ENCODE assay signal across 1 cellular context in genomic region chr1:162497723-162498441, GRCh38.
TF ChIP-seq lines count a peak whose summit lies in the region.

Gene UHMK1, plus strand, starts transcription at chr1:162497818. Its CDS starts 183 bp downstream, at chr1:162498001.

TF ChIP-seq in K562, 482 proteins besides CTCF, POLR2A, EP300 and RAD21 (continued from another document and continues in another):
- TF ChIP-seq RREB1 (CRISPR knock-in tag; IDR thresholded peaks at IDR 0.05) (peak; percentile 53; the same call in 1 of the 2 replicates), RNF2 (IDR thresholded peaks at IDR 0.05) (0 out of 2 replicates have a peak, but pooled peaks have one; percentile 33), HIVEP1 (CRISPR knock-in tag; IDR thresholded peaks at IDR 0.05) (no peak), GABPA (tag; conservative IDR thresholded peaks at IDR 0.05; ENCODE audit: low read depth) (peak; percentile 97), ETS1 (conservative IDR thresholded peaks at IDR 0.05; ENCODE audit: control insufficient read depth, low read depth, low read length) (peak; percentile 91), PML (IDR thresholded peaks at IDR 0.05; ENCODE audit: low read length) (peak; percentile 63; the same call in 1 of the 2 replicates), PHF20 (IDR thresholded peaks at IDR 0.05; ENCODE audit: partially characterized antibody) (peak; percentile 88), TEAD1 (CRISPR knock-in tag; IDR thresholded peaks at IDR 0.05) (peak in 1 of 2 experiments; percentile 60; a peak in 3 of 4 replicates), POLR2B (IDR thresholded peaks at IDR 0.05; ENCODE audit: low read depth, partially characterized antibody) (peak; percentile 90), SMAD1 (IDR thresholded peaks at IDR 0.05; ENCODE audit: low read depth, low read length, partially characterized antibody) (peak; percentile 63), NONO (IDR thresholded peaks at IDR 0.05; ENCODE audit: low read depth in 2 of 2, low read length in 1 of 2) (peak in 1 of 2 experiments; percentile 87; a peak in 2 of 4 replicates), ERF (CRISPR knock-in tag; IDR thresholded peaks at IDR 0.05) (0 out of 2 replicates have a peak, but pooled peaks have one; percentile 67), SETDB1 (IDR thresholded peaks at IDR 0.05; ENCODE audit: low read length) (peak; percentile 73), SPI1 (IDR thresholded peaks at IDR 0.05; ENCODE audit: borderline replicate concordance, low read depth, low read length) (0 out of 2 replicates have a peak, but pooled peaks have one; percentile 20), XRCC5 (IDR thresholded peaks at IDR 0.05; ENCODE audit: low read depth, low read length) (no peak; the same call in 1 of the 2 replicates), CTBP1 (IDR thresholded peaks at IDR 0.05; ENCODE audit: borderline replicate concordance) (peak; percentile 32; the same call in 1 of the 2 replicates), TBP (optimal IDR thresholded peaks at IDR 0.05; ENCODE audit: low read depth, low read length) (peak; percentile 90), ZNF274 (IDR thresholded peaks at IDR 0.05; ENCODE audit: borderline replicate concordance, low read depth, low read length) (peak; percentile 53; the same call in 1 of the 2 replicates), JUND (IDR thresholded peaks at IDR 0.05; ENCODE audit: borderline replicate concordance, low read depth, low read length) (peak; percentile 44; the same call in 1 of the 2 replicates), JUND (tag; IDR thresholded peaks at IDR 0.05; ENCODE audit: borderline replicate concordance, low read depth, low read length) (no peak), KDM2B (CRISPR knock-in tag; IDR thresholded peaks at IDR 0.05) (0 out of 2 replicates have a peak, but pooled peaks have one; percentile 42), ZNF143 (CRISPR knock-in tag; IDR thresholded peaks at IDR 0.05) (peak; percentile 57; the same call in 1 of the 2 replicates)
- TF ChIP-seq, protein P1, sequence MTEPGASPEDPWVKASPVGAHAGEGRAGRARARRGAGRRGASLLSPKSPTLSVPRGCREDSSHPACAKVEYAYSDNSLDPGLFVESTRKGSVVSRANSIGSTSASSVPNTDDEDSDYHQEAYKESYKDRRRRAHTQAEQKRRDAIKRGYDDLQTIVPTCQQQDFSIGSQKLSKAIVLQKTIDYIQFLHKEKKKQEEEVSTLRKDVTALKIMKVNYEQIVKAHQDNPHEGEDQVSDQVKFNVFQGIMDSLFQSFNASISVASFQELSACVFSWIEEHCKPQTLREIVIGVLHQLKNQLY (CRISPR knock-in tag; conservative IDR thresholded peaks at IDR 0.05) = no peak
- TF ChIP-seq, protein P2, sequence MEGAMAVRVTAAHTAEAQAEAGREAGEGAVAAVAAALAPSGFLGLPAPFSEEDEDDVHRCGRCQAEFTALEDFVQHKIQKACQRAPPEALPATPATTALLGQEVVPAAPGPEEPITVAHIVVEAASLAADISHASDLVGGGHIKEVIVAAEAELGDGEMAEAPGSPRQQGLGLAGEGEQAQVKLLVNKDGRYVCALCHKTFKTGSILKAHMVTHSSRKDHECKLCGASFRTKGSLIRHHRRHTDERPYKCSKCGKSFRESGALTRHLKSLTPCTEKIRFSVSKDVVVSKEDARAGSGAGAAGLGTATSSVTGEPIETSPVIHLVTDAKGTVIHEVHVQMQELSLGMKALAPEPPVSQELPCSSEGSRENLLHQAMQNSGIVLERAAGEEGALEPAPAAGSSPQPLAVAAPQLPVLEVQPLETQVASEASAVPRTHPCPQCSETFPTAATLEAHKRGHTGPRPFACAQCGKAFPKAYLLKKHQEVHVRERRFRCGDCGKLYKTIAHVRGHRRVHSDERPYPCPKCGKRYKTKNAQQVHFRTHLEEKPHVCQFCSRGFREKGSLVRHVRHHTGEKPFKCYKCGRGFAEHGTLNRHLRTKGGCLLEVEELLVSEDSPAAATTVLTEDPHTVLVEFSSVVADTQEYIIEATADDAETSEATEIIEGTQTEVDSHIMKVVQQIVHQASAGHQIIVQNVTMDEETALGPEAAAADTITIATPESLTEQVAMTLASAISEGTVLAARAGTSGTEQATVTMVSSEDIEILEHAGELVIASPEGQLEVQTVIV (CRISPR knock-in tag; IDR thresholded peaks at IDR 0.05; ENCODE audit: borderline replicate concordance) = no peak
- TF ChIP-seq, protein P3, sequence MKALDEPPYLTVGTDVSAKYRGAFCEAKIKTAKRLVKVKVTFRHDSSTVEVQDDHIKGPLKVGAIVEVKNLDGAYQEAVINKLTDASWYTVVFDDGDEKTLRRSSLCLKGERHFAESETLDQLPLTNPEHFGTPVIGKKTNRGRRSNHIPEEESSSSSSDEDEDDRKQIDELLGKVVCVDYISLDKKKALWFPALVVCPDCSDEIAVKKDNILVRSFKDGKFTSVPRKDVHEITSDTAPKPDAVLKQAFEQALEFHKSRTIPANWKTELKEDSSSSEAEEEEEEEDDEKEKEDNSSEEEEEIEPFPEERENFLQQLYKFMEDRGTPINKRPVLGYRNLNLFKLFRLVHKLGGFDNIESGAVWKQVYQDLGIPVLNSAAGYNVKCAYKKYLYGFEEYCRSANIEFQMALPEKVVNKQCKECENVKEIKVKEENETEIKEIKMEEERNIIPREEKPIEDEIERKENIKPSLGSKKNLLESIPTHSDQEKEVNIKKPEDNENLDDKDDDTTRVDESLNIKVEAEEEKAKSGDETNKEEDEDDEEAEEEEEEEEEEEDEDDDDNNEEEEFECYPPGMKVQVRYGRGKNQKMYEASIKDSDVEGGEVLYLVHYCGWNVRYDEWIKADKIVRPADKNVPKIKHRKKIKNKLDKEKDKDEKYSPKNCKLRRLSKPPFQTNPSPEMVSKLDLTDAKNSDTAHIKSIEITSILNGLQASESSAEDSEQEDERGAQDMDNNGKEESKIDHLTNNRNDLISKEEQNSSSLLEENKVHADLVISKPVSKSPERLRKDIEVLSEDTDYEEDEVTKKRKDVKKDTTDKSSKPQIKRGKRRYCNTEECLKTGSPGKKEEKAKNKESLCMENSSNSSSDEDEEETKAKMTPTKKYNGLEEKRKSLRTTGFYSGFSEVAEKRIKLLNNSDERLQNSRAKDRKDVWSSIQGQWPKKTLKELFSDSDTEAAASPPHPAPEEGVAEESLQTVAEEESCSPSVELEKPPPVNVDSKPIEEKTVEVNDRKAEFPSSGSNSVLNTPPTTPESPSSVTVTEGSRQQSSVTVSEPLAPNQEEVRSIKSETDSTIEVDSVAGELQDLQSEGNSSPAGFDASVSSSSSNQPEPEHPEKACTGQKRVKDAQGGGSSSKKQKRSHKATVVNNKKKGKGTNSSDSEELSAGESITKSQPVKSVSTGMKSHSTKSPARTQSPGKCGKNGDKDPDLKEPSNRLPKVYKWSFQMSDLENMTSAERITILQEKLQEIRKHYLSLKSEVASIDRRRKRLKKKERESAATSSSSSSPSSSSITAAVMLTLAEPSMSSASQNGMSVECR (CRISPR knock-in tag; IDR thresholded peaks at IDR 0.05) = peak; percentile 73
- TF ChIP-seq, protein P4, sequence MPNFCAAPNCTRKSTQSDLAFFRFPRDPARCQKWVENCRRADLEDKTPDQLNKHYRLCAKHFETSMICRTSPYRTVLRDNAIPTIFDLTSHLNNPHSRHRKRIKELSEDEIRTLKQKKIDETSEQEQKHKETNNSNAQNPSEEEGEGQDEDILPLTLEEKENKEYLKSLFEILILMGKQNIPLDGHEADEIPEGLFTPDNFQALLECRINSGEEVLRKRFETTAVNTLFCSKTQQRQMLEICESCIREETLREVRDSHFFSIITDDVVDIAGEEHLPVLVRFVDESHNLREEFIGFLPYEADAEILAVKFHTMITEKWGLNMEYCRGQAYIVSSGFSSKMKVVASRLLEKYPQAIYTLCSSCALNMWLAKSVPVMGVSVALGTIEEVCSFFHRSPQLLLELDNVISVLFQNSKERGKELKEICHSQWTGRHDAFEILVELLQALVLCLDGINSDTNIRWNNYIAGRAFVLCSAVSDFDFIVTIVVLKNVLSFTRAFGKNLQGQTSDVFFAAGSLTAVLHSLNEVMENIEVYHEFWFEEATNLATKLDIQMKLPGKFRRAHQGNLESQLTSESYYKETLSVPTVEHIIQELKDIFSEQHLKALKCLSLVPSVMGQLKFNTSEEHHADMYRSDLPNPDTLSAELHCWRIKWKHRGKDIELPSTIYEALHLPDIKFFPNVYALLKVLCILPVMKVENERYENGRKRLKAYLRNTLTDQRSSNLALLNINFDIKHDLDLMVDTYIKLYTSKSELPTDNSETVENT (CRISPR knock-in tag; IDR thresholded peaks at IDR 0.05) = peak; percentile 81
- TF ChIP-seq, protein P5, sequence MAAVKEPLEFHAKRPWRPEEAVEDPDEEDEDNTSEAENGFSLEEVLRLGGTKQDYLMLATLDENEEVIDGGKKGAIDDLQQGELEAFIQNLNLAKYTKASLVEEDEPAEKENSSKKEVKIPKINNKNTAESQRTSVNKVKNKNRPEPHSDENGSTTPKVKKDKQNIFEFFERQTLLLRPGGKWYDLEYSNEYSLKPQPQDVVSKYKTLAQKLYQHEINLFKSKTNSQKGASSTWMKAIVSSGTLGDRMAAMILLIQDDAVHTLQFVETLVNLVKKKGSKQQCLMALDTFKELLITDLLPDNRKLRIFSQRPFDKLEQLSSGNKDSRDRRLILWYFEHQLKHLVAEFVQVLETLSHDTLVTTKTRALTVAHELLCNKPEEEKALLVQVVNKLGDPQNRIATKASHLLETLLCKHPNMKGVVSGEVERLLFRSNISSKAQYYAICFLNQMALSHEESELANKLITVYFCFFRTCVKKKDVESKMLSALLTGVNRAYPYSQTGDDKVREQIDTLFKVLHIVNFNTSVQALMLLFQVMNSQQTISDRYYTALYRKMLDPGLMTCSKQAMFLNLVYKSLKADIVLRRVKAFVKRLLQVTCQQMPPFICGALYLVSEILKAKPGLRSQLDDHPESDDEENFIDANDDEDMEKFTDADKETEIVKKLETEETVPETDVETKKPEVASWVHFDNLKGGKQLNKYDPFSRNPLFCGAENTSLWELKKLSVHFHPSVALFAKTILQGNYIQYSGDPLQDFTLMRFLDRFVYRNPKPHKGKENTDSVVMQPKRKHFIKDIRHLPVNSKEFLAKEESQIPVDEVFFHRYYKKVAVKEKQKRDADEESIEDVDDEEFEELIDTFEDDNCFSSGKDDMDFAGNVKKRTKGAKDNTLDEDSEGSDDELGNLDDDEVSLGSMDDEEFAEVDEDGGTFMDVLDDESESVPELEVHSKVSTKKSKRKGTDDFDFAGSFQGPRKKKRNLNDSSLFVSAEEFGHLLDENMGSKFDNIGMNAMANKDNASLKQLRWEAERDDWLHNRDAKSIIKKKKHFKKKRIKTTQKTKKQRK (IDR thresholded peaks at IDR 0.05; ENCODE audit: borderline replicate concordance, low read depth, low read length) = no peak
- TF ChIP-seq, protein P6, sequence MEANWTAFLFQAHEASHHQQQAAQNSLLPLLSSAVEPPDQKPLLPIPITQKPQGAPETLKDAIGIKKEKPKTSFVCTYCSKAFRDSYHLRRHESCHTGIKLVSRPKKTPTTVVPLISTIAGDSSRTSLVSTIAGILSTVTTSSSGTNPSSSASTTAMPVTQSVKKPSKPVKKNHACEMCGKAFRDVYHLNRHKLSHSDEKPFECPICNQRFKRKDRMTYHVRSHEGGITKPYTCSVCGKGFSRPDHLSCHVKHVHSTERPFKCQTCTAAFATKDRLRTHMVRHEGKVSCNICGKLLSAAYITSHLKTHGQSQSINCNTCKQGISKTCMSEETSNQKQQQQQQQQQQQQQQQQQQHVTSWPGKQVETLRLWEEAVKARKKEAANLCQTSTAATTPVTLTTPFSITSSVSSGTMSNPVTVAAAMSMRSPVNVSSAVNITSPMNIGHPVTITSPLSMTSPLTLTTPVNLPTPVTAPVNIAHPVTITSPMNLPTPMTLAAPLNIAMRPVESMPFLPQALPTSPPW (CRISPR knock-in tag; IDR thresholded peaks at IDR 0.05) = peak; percentile 98
